ENCODE assay signal across 1 cellular context in the genomic region with DNA sequence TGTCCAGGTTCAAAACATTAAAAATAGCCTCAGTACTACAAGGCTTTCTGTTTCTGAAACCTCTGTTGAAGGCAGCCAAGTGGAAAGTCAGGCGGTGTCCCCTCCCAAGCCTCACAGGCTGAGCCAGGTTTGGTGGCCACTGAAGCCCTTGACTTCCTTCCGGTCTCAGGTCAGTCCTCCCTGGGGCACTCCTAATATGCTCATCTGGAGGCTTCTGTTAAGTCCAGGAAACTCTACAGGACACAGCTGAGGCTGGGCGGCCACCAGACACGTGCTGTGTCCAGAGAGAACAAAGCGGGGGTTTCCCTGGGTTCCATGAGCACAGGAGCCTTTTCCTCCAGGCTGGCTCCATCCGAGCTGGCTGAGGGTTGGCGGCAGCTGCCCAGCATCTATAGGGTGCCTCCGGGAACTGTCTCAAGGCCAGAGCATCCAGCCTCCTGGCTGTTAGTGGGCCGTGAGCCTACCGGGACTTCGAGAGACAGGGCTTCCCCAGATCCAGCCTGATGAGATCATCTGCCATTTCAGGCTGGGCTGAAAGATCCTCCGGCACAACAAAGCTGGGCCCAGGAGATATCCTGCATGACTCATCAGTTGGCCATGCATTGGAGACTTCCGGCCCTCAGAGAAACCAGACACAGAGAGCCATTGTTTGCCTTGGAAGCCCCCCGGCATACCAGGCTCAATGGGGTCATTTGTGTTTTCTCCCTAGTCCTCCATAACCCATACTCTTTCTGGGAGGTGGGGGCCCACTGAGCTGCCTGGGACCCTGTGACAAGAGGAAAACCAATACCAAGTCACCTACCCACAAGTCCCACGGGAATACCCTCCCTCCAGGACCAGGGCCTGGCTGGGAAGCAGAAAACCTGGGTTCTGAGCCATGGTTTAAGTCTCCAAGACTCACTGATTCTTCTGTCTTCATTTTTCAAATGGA.
A peak's percentile ranks its signal among the peaks of the same experiment; 100 is the strongest.
TF ChIP-seq lines count a peak whose summit lies in the region.

No MANE protein-coding gene starts in this region.

TF ChIP-seq in HepG2, 621 proteins besides CTCF, POLR2A, EP300 and RAD21 (continued from another document and continues in another):
- TF ChIP-seq, protein P1, sequence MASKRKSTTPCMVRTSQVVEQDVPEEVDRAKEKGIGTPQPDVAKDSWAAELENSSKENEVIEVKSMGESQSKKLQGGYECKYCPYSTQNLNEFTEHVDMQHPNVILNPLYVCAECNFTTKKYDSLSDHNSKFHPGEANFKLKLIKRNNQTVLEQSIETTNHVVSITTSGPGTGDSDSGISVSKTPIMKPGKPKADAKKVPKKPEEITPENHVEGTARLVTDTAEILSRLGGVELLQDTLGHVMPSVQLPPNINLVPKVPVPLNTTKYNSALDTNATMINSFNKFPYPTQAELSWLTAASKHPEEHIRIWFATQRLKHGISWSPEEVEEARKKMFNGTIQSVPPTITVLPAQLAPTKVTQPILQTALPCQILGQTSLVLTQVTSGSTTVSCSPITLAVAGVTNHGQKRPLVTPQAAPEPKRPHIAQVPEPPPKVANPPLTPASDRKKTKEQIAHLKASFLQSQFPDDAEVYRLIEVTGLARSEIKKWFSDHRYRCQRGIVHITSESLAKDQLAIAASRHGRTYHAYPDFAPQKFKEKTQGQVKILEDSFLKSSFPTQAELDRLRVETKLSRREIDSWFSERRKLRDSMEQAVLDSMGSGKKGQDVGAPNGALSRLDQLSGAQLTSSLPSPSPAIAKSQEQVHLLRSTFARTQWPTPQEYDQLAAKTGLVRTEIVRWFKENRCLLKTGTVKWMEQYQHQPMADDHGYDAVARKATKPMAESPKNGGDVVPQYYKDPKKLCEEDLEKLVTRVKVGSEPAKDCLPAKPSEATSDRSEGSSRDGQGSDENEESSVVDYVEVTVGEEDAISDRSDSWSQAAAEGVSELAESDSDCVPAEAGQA (IDR thresholded peaks at IDR 0.05; ENCODE audit: low read depth): 0 out of 2 replicates have a peak, but pooled peaks have one; percentile 53
- TF ChIP-seq, protein P1 (CRISPR knock-in tag; IDR thresholded peaks at IDR 0.05; ENCODE audit: borderline replicate concordance): no peak
- TF ChIP-seq ZNF225 (CRISPR knock-in tag; IDR thresholded peaks at IDR 0.05) (no peak), ZNF512B (CRISPR knock-in tag; IDR thresholded peaks at IDR 0.05; ENCODE audit: borderline replicate concordance) (no peak), ZNF558 (CRISPR knock-in tag; IDR thresholded peaks at IDR 0.05; ENCODE audit: borderline replicate concordance) (peak; percentile 94; the same call in 1 of the 2 replicates), HOXA9 (CRISPR knock-in tag; IDR thresholded peaks at IDR 0.05; ENCODE audit: borderline replicate concordance) (no peak), HNRNPUL1 (IDR thresholded peaks at IDR 0.05; ENCODE audit: low read depth, low read length) (no peak), CBFB (CRISPR knock-in tag; IDR thresholded peaks at IDR 0.05) (peak; percentile 88; the same call in 1 of the 2 replicates), STAG1 (CRISPR knock-in tag; IDR thresholded peaks at IDR 0.05) (peak; percentile 51), ZSCAN12 (CRISPR knock-in tag; IDR thresholded peaks at IDR 0.05) (no peak), AHR (CRISPR knock-in tag; IDR thresholded peaks at IDR 0.05) (peak; percentile 27; the same call in 1 of the 2 replicates), SPEN (CRISPR knock-in tag; IDR thresholded peaks at IDR 0.05; ENCODE audit: low read depth) (peak; percentile 95; the same call in 1 of the 2 replicates), TSC22D2 (CRISPR knock-in tag; IDR thresholded peaks at IDR 0.05; ENCODE audit: borderline replicate concordance) (peak; percentile 83), KMT2B (CRISPR knock-in tag; IDR thresholded peaks at IDR 0.05) (peak; percentile 58), CBX5 (CRISPR knock-in tag; IDR thresholded peaks at IDR 0.05; ENCODE audit: borderline replicate concordance) (peak; percentile 98), CSRNP1 (CRISPR knock-in tag; IDR thresholded peaks at IDR 0.05) (peak; percentile 92), ZSCAN20 (CRISPR knock-in tag; IDR thresholded peaks at IDR 0.05; ENCODE audit: borderline replicate concordance) (no peak), ZNF496 (CRISPR knock-in tag; IDR thresholded peaks at IDR 0.05; ENCODE audit: insufficient replicate concordance) (no peak), SALL2 (CRISPR knock-in tag; IDR thresholded peaks at IDR 0.05) (peak; percentile 86; the same call in 1 of the 2 replicates), ZNF430 (CRISPR knock-in tag; IDR thresholded peaks at IDR 0.05) (peak; percentile 99), CBX1 (IDR thresholded peaks at IDR 0.05; ENCODE audit: low read depth) (no peak), ZNF235 (CRISPR knock-in tag; IDR thresholded peaks at IDR 0.05; ENCODE audit: borderline replicate concordance) (peak; percentile 87; the same call in 1 of the 2 replicates), ATF7-NPFF (CRISPR knock-in tag; IDR thresholded peaks at IDR 0.05; ENCODE audit: low read depth) (peak; percentile 97), ZKSCAN5 (CRISPR knock-in tag; IDR thresholded peaks at IDR 0.05) (peak; percentile 70; the same call in 1 of the 2 replicates), SETDB1 (CRISPR knock-in tag; IDR thresholded peaks at IDR 0.05; ENCODE audit: borderline replicate concordance) (no peak), CEBPB (IDR thresholded peaks at IDR 0.05; ENCODE audit: borderline replicate concordance, low read depth, low read length) (no peak), YEATS2 (CRISPR knock-in tag; IDR thresholded peaks at IDR 0.05; ENCODE audit: borderline replicate concordance) (peak; percentile 87; the same call in 1 of the 2 replicates), ZNF616 (CRISPR knock-in tag; IDR thresholded peaks at IDR 0.05; ENCODE audit: low read depth) (0 out of 2 replicates have a peak, but pooled peaks have one; percentile 31), MAFG (CRISPR knock-in tag; IDR thresholded peaks at IDR 0.05) (no peak), HNRNPH1 (optimal IDR thresholded peaks at IDR 0.05; ENCODE audit: low read depth, low read length) (peak; percentile 45), MIXL1 (CRISPR knock-in tag; IDR thresholded peaks at IDR 0.05) (peak; percentile 75), ATF7 (IDR thresholded peaks at IDR 0.05) (peak; percentile 94), ATF7 (CRISPR knock-in tag; IDR thresholded peaks at IDR 0.05) (peak; percentile 100), DMAP1 (CRISPR knock-in tag; IDR thresholded peaks at IDR 0.05) (peak; percentile 85; the same call in 1 of the 2 replicates), HES4 (CRISPR knock-in tag; IDR thresholded peaks at IDR 0.05; ENCODE audit: borderline replicate concordance) (peak; percentile 71; the same call in 1 of the 2 replicates), GPBP1L1 (CRISPR knock-in tag; IDR thresholded peaks at IDR 0.05) (no peak), SMAD9 (CRISPR knock-in tag; IDR thresholded peaks at IDR 0.05) (peak; percentile 47; the same call in 1 of the 2 replicates), PAWR (CRISPR knock-in tag; IDR thresholded peaks at IDR 0.05; ENCODE audit: borderline replicate concordance) (no peak), NR2C2 (CRISPR knock-in tag; IDR thresholded peaks at IDR 0.05; ENCODE audit: borderline replicate concordance) (peak; percentile 89), ZNF660 (CRISPR knock-in tag; IDR thresholded peaks at IDR 0.05; ENCODE audit: borderline replicate concordance, low read depth) (0 out of 2 replicates have a peak, but pooled peaks have one; percentile 79), ZNF720 (CRISPR knock-in tag; IDR thresholded peaks at IDR 0.05) (no peak), MAFK (conservative IDR thresholded peaks at IDR 0.05 in 1 of 2, IDR thresholded peaks at IDR 0.05 in 1 of 2; ENCODE audit: low read length in 2 of 2) (peak; percentile 35 to 85), PTBP1 (IDR thresholded peaks at IDR 0.05; ENCODE audit: low read depth, low read length, poor library complexity, severe bottlenecking) (no peak), BRF2 (CRISPR knock-in tag; IDR thresholded peaks at IDR 0.05) (peak; percentile 79; the same call in 1 of the 2 replicates), ZSCAN21 (CRISPR knock-in tag; IDR thresholded peaks at IDR 0.05; ENCODE audit: borderline replicate concordance) (peak; percentile 95), PRMT3 (CRISPR knock-in tag; IDR thresholded peaks at IDR 0.05; ENCODE audit: borderline replicate concordance, low read depth) (peak; percentile 93; the same call in 1 of the 2 replicates)
- TF ChIP-seq, protein P2, sequence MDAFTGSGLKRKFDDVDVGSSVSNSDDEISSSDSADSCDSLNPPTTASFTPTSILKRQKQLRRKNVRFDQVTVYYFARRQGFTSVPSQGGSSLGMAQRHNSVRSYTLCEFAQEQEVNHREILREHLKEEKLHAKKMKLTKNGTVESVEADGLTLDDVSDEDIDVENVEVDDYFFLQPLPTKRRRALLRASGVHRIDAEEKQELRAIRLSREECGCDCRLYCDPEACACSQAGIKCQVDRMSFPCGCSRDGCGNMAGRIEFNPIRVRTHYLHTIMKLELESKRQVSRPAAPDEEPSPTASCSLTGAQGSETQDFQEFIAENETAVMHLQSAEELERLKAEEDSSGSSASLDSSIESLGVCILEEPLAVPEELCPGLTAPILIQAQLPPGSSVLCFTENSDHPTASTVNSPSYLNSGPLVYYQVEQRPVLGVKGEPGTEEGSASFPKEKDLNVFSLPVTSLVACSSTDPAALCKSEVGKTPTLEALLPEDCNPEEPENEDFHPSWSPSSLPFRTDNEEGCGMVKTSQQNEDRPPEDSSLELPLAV (CRISPR knock-in tag; conservative IDR thresholded peaks at IDR 0.05; ENCODE audit: low read depth): no peak
- TF ChIP-seq, protein P3, sequence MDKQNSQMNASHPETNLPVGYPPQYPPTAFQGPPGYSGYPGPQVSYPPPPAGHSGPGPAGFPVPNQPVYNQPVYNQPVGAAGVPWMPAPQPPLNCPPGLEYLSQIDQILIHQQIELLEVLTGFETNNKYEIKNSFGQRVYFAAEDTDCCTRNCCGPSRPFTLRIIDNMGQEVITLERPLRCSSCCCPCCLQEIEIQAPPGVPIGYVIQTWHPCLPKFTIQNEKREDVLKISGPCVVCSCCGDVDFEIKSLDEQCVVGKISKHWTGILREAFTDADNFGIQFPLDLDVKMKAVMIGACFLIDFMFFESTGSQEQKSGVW (CRISPR knock-in tag; IDR thresholded peaks at IDR 0.05; ENCODE audit: borderline replicate concordance): peak; percentile 39; the same call in 1 of the 2 replicates
